9 cellular contexts compared by ENCODE assay signal in genomic region chr11:33912405-33913361, GRCh38. TPM values are rescaled to one million over a fixed set of nuclear protein-coding genes. Genes with fewer than 3 reads are reported as not detected.
DNase-seq lines count a peak whose midpoint lies in the region; ATAC-seq and TF ChIP-seq lines count a peak whose summit lies in the region.
"Had no signal": no experiment of that assay in that cellular context is flagged by ENCODE, and none has a peak within 500 bp of the region (broad histone marks: within the 10 kb centered on the region; RNA-seq: fewer than 3 reads in every experiment).

No MANE protein-coding gene starts in this region.

- ATAC-seq in GM21360 (IDR thresholded peaks at IDR 0.05; ENCODE audit: unreplicated experiment) (peak; percentile 88), HG03558 (IDR thresholded peaks at IDR 0.05; ENCODE audit: extremely low read depth, unreplicated experiment) (peak; percentile 52), PC-3 (peak; percentile 95)

- H2AFZ ChIP-seq in PC-3 (ENCODE audit: low read length): no peak overlapping the region

- no peaks in the 10 kb centered on the region for H3K9me3 ChIP-seq in PC-3 (ENCODE audit: low read length)

- H3K4me1 ChIP-seq in PC-3 (ENCODE audit: insufficient read depth, low read length): peaks cover 8% of the 10 kb centered on the region

- no peaks in the 10 kb centered on the region for H4K20me1 ChIP-seq in PC-3 (ENCODE audit: low read length)

- H3K36me3 ChIP-seq in PC-3 (ENCODE audit: low read depth, low read length): no peaks in the 10 kb centered on the region

- CTCF ChIA-PET in PC-3 (lab: Charles Lee): no interaction called here

- TF ChIP-seq CTCF in PC-3 (conservative IDR thresholded peaks at IDR 0.05; ENCODE audit: low read depth, low read length): no peak

- H3K4me2 ChIP-seq in PC-3 (ENCODE audit: low read length): no peak overlapping the region

- no peaks in the 10 kb centered on the region for H3K9me2 ChIP-seq in PC-3 (replicated peaks; ENCODE audit: low read length)

- DNase-seq in GF-D8 (lab: John Stamatoyannopoulos, UW) (peak; percentile 49), PC-3 (peak; percentile 83), glomerular visceral epithelial cell (ENCODE audit: extremely low spot score) (peak; percentile 45), activated gamma-delta T cell (lab: John Stamatoyannopoulos, UW) (no peak), putamen (ENCODE audit: low spot score) (no peak)
- no peak for DNase-seq in activated CD8-positive, alpha-beta memory T cell treated with anti-CD3 and anti-CD28 coated beads, Interleukin-2, amount 50 U/mL, for 4 hours

- POLR2A ChIA-PET in PC-3 (lab: Charles Lee; ENCODE audit: unreplicated experiment): interaction anchor here (0.5 kb wide), 1 partner anchor 30 kb away, joined by 3 read pairs; no protein-coding TSS in a partner anchor

- H3K79me2 ChIP-seq in PC-3 (ENCODE audit: low read length): no peaks in the 10 kb centered on the region

- BruUV-seq in PC-3 (replicated peaks; lab: Mats Ljungman, UMichigan): no TSS peak

- H3K9ac ChIP-seq in PC-3 (ENCODE audit: low read length): no peak overlapping the region

- no peak overlapping the region for H3K27ac ChIP-seq in PC-3 (ENCODE audit: low read length)

- H3K4me3 ChIP-seq in PC-3 (ENCODE audit: low read length): no peak overlapping the region
- H3K4me3 ChIP-seq: skin epidermis had no signal

- no peaks in the 10 kb centered on the region for H3F3A ChIP-seq in PC-3 (ENCODE audit: low read length, unreplicated experiment)

- intact Hi-C loops in PC-3 (cut with micrococcal nuclease): no loop called here

- peaks cover under 1% of the 10 kb centered on the region; the same call in 1 of the 2 replicates for H3K27me3 ChIP-seq in PC-3 (ENCODE audit: low read length)

RNA-seq across cellular contexts. Expression of gene LMO2, which starts 20.8 kb away (rescaled TPM):
- 0.23 and 0.51 TPM in 2 replicates for total RNA-seq in PC-3 (2014; rRNA removed)

Comparison
In these comparisons a context has a peak if more than half of its experiments do, and no peak if none do; other contexts are left out.
1. DNase-seq: peak in GF-D8 (single experiment), PC-3 (single experiment) and glomerular visceral epithelial cell (single experiment); none in activated gamma-delta T cell (single experiment), putamen (single experiment) and activated CD8-positive, alpha-beta memory T cell treated with anti-CD3 and anti-CD28 coated beads, Interleukin-2, amount 50 U/mL, for 4 hours (single experiment).
2. Peak in every context shown above with its lines, with median percentiles within 50 percentile points of each other: ATAC-seq.